In genomic region chr2:214117054-214117453, GRCh38 we compare ENCODE assay signal across 27 cellular contexts.
"Had no signal": no experiment of that assay in that cellular context is flagged by ENCODE, and none has a peak within 500 bp of the region (broad histone marks: within the 10 kb centered on the region; RNA-seq: fewer than 3 reads in every experiment).

No MANE protein-coding gene starts in this region.

- H3K27ac ChIP-seq: stomach, suprapubic skin, testis, thoracic aorta, thyroid gland, tibial artery, tibial nerve, transverse colon, upper lobe of left lung, upper lobe of right lung, uterus, vagina had no signal

- H3K27me3 ChIP-seq: stomach, suprapubic skin, testis, thyroid gland, tibial artery, tibial nerve, transverse colon, upper lobe of left lung, upper lobe of right lung, uterus, vagina had no signal

- FAIRE-seq: urothelium cell line had no signal

- H3K4me1 ChIP-seq: stomach, suprapubic skin, testis, thyroid gland, tibial artery, tibial nerve, transverse colon, upper lobe of left lung, upper lobe of right lung, uterus, vagina had no signal

- H3K36me3 ChIP-seq: stomach, suprapubic skin, thoracic aorta, thyroid gland, tibial artery, tibial nerve, transverse colon, upper lobe of left lung, upper lobe of right lung, uterus, vagina had no signal

- H3K4me3 ChIP-seq: stomach, suprapubic skin, testis, thoracic aorta, thyroid gland, tibial artery, tibial nerve, transverse colon, upper lobe of left lung, upper lobe of right lung, uterus, vagina had no signal

- H3K9me3 ChIP-seq: testis, thyroid gland, uterus, vagina had no signal

- DNase-seq: stimulated activated CD4-positive, alpha-beta T cell treated with anti-CD3 and anti-CD28 coated beads, Interleukin-2, amount 100 ng/mL, for 48 hours; stimulated activated CD4-positive, alpha-beta T cell treated with anti-CD3 and anti-CD28 coated beads, Interleukin-4, amount 100 ng/mL, for 1 hour; stimulated activated CD4-positive, alpha-beta T cell treated with anti-CD3 and anti-CD28 coated beads, Interleukin-4, amount 100 ng/mL, for 24 hours; stimulated activated CD4-positive, alpha-beta T cell treated with anti-CD3 and anti-CD28 coated beads, Interleukin-4, amount 100 ng/mL, for 4 hours; stimulated activated CD8-positive, alpha-beta memory T cell treated with anti-CD3 and anti-CD28 coated beads, Interleukin-4, amount 100 ng/mL, for 48 hours; stimulated activated naive B cell treated with anti-CD40 and anti-IgM and Interleukin-4, amounts not matched to agents 10 μg/mL and 1 μg/mL and 100 μg/mL, for 72 hours; stimulated activated naive CD4-positive, alpha-beta T cell; stimulated activated naive CD4-positive, alpha-beta T cell treated with Interleukin-2 at 50 U/mL for 16 hours; stimulated activated naive CD8-positive, alpha-beta T cell treated with anti-CD3 and anti-CD28 coated beads, Interleukin-15, amount 100 ng/mL, for 72 hours; stimulated activated naive CD8-positive, alpha-beta T cell treated with anti-CD3 and anti-CD28 coated beads, Interleukin-15, Interleukin-2, amounts not matched to agents 100 U/mL and 50 U/mL, for 24 hours; stomach; substantia nigra; testis; thyroid gland; tibial artery; transverse colon; trophoblast cell; upper lobe of left lung; upper lobe of right lung; uterus had no signal

- ATAC-seq: stimulated activated effector memory CD8-positive, alpha-beta T cell treated with anti-CD3 and anti-CD28 coated beads, Interleukin-12 subunit alpha, Interleukin-12 subunit beta, amount 100 ng/mL, for 72 hours; stimulated activated memory B cell treated with anti-CD40 and anti-IgM and Interleukin-4, amounts not matched to agents 10 μg/mL and 1 μg/mL and 100 μg/mL, for 72 hours; stimulated activated naive B cell treated with anti-CD40 and anti-IgM and Interleukin-4, amounts not matched to agents 10 μg/mL and 1 μg/mL and 100 μg/mL, for 72 hours; stimulated activated naive CD8-positive, alpha-beta T cell treated with anti-CD3 and anti-CD28 coated beads, Interleukin-15, amount 100 ng/mL, for 72 hours; stimulated activated naive CD8-positive, alpha-beta T cell treated with anti-CD3 and anti-CD28 coated beads, Interleukin-15, Interleukin-2, amounts not matched to agents 100 U/mL and 50 U/mL, for 24 hours; upper lobe of right lung had no signal
